8 cellular contexts compared by ENCODE assay signal in the genomic region with DNA sequence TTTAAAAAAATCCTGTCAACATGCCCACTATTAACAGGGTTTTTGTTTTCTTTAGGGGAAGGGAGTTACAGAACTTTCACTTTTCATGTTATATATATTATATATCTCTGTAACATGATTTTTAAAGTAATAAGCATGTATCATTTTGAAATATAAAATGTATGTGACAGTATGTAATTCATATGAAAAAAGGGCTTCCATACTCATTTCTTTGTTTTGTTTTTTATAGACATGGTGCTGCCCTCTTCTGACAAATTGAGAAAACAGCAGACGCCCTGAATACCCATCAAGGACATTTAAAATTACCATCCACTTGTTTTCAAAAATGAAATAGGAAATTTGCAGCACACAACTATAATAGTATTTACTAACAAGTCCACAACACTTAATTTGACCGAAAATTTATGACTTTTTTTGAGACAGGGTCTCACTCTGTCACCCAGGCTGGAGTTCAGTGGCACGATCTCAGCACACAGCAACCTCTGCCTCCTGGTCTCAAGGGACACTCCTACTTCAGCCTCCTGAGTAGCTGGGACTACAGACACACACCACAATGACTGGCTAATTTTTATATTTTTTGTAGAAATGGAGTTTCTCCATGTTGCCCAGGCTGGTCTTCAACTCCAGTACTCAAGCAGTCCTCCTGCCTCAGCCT. TPM values are rescaled to one million over a fixed set of nuclear protein-coding genes. Genes with fewer than 3 reads are reported as not detected.
DNase-seq lines count a peak whose midpoint lies in the region; ATAC-seq, FAIRE-seq and TF ChIP-seq lines count a peak whose summit lies in the region.

No MANE protein-coding gene starts in this region.

- RAD21 ChIA-PET in GM12878 (lab: Charles Lee; ENCODE audit: unreplicated experiment), result interaction anchor here (0.9 to 5.2 kb wide), 5 partner anchors 16 to 203 kb away, joined by 3 to 44 read pairs (median 5); no protein-coding TSS in a partner anchor

- FAIRE-seq in GM12878 (lab: Jason Lieb, UNC) (no peak), urothelium cell line (lab: Jason Lieb, UNC) (no peak)

- no peaks in the 10 kb centered on the region for H3K79me2 ChIP-seq in GM12878 (ENCODE audit: control insufficient read depth, insufficient read depth, low read length)

- CTCF ChIA-PET in activated CD4-positive, alpha-beta T cell treated with anti-CD3 and anti-CD28 coated beads for 36 hours (lab: Charles Lee), result interaction anchor here (0.6 to 4.1 kb wide), 22 partner anchors 9 to 643 kb away, joined by 3 to 28 read pairs (median 4); no protein-coding TSS in a partner anchor
- CTCF ChIA-PET in GM12878 (lab: Yijun Ruan, JAX), result interaction anchor here (0.7 to 5.4 kb wide), 23 partner anchors 9 to 226 kb away, joined by 3 to 85 read pairs (median 4); a partner anchor contains a TSS

- no peaks in the 10 kb centered on the region for H3K9me3 Mint-ChIP-seq in activated CD4-positive, alpha-beta T cell treated with anti-CD3 and anti-CD28 coated beads for 36 hours (ENCODE audit: low read depth)

- no peak for DNase-seq in activated CD4-positive, alpha-beta T cell treated with anti-CD3 and anti-CD28 coated beads for 36 hours
- no peak for DNase-seq in activated CD4-positive, alpha-beta T cell treated with anti-CD3 and anti-CD28 coated beads, Interleukin-2, amount 50 U/mL, for 48 hours
- no peak for DNase-seq in GM12878 (ENCODE audit: low read depth, low spot score)
- peak; percentile 44 for DNase-seq in kidney glomerular epithelial cell (lab: John Stamatoyannopoulos, UW)
- peak; percentile 11 for DNase-seq in urothelium cell line (ENCODE audit: low spot score)
- no peak for DNase-seq in lower leg skin (ENCODE audit: low spot score in 2 of 2)
- no peak for DNase-seq in mesenteric fat pad (ENCODE audit: low spot score)

- peaks cover 17% of the 10 kb centered on the region for H3K4me1 Mint-ChIP-seq in activated CD4-positive, alpha-beta T cell treated with anti-CD3 and anti-CD28 coated beads for 36 hours

- H3K9me3 ChIP-seq in GM12878 (replicated peaks; ENCODE audit: control insufficient read depth, insufficient read depth, low read length), result no peaks in the 10 kb centered on the region

- peak; percentile 76 for ATAC-seq in activated CD4-positive, alpha-beta T cell treated with anti-CD3 and anti-CD28 coated beads for 36 hours
- peak; percentile 59; the same call in 2 of the 3 replicates for ATAC-seq in GM12878

- peak overlapping the region; percentile 19 for H3K27ac Mint-ChIP-seq in activated CD4-positive, alpha-beta T cell treated with anti-CD3 and anti-CD28 coated beads for 36 hours

- H4K20me1 ChIP-seq in GM12878 (ENCODE audit: control insufficient read depth, insufficient read depth), result no peaks in the 10 kb centered on the region

- H3K9ac ChIP-seq in GM12878 (ENCODE audit: control insufficient read depth, insufficient read depth, low read length), result no peak overlapping the region

- intact Hi-C loops in activated CD4-positive, alpha-beta T cell treated with anti-CD3 and anti-CD28 coated beads for 36 hours (cut with DNase I, micrococcal nuclease), result loop anchor here (1.0 to 5.0 kb wide), 6 partner anchors 24 to 204 kb away; no protein-coding TSS in a partner anchor
- intact Hi-C loops in GM12878 (cut with micrococcal nuclease; ENCODE audit: unreplicated experiment), result loop anchor here (1.0 to 5.0 kb wide), 3 partner anchors 171 to 362 kb away; no protein-coding TSS in a partner anchor
- intact Hi-C loops in lower leg skin (cut with DNase I; ENCODE audit: low total_unique reads), result loop anchor here (5.0 kb wide), 1 partner anchor 166 kb away; no protein-coding TSS in a partner anchor

- no peaks in the 10 kb centered on the region for H3K27me3 ChIP-seq in GM12878 (replicated peaks in 1 of 2; ENCODE audit: control insufficient read depth in 2 of 2, insufficient read depth in 2 of 2, low read length in 1 of 2)

- TF ChIP-seq RAD21 in GM12878 (IDR thresholded peaks at IDR 0.05; ENCODE audit: insufficient read depth, low read depth, low read length), result peak; percentile 59

- in situ Hi-C loops in GM12878 (cut with MboI), result no loop called here

- TF ChIP-seq POLR2A in GM12878 (IDR thresholded peaks at IDR 0.05; ENCODE audit: low read depth, low read length) (no peak), lower leg skin (IDR thresholded peaks at IDR 0.05) (no peak)

- H2AFZ ChIP-seq in GM12878 (ENCODE audit: control insufficient read depth, low read depth, low read length), result no peak overlapping the region

- WGBS in GM12878 (ENCODE audit: insufficient coverage, insufficient replicate concordance, low lambda C conversion rate, missing lambda C conversion rate), result 33% methylated on average over 3 of the region's 3 CpGs
- 33 to 39% methylated on average over 3 of the region's 3 CpGs for WGBS in lower leg skin, 2 donors

- H3K36me3 Mint-ChIP-seq in activated CD4-positive, alpha-beta T cell treated with anti-CD3 and anti-CD28 coated beads for 36 hours (ENCODE audit: low read depth), result peaks cover 10% of the 10 kb centered on the region

- no peak for TF ChIP-seq EP300 in GM12878 (IDR thresholded peaks at IDR 0.05; ENCODE audit: borderline replicate concordance in 1 of 2, control insufficient read depth in 1 of 2, low read depth in 2 of 2, low read length in 2 of 2)

- H3K36me3 ChIP-seq in GM12878 (ENCODE audit: control insufficient read depth in 2 of 2, insufficient read depth in 2 of 2, low read length in 1 of 2), result no peaks in the 10 kb centered on the region; a peak in 1 of 4 replicates

- H3K4me1 ChIP-seq in GM12878 (ENCODE audit: control insufficient read depth, insufficient read depth, low read length), result no peaks in the 10 kb centered on the region

- H3K4me3 ChIP-seq in GM12878, result no peak overlapping the region
- no peak overlapping the region for H3K4me3 ChIP-seq in lower leg skin (ENCODE audit: low read depth, poor library complexity, severe bottlenecking)

- peak; percentile 76 for TF ChIP-seq CTCF in LNCAP (IDR thresholded peaks at IDR 0.05)
- peak; percentile 45 to 60 (median 55); a peak in 5 of 6 replicates for TF ChIP-seq CTCF in GM12878 (IDR thresholded peaks at IDR 0.05 in 2 of 3, conservative IDR thresholded peaks at IDR 0.05 in 1 of 3; ENCODE audit: control insufficient read depth in 2 of 3, extremely low read depth in 1 of 3, insufficient read depth in 1 of 3, low read depth in 3 of 3, low read length in 3 of 3)
- TF ChIP-seq CTCF in lower leg skin (IDR thresholded peaks at IDR 0.05), result no peak

- no peaks in the 10 kb centered on the region for H3K27me3 Mint-ChIP-seq in activated CD4-positive, alpha-beta T cell treated with anti-CD3 and anti-CD28 coated beads for 36 hours

- no peak overlapping the region for H3K4me3 Mint-ChIP-seq in activated CD4-positive, alpha-beta T cell treated with anti-CD3 and anti-CD28 coated beads for 36 hours

- SMC1A ChIA-PET in GM12878 (lab: Charles Lee; ENCODE audit: uncharacterized antibody, unreplicated experiment), result interaction anchor here (0.6 to 3.8 kb wide), 9 partner anchors 10 to 204 kb away, joined by 3 to 28 read pairs (median 4); no protein-coding TSS in a partner anchor

- POLR2A ChIA-PET in activated CD4-positive, alpha-beta T cell treated with anti-CD3 and anti-CD28 coated beads for 36 hours (lab: Charles Lee), result no interaction called here
- POLR2A ChIA-PET in GM12878 (lab: Charles Lee), result no interaction called here

- no peak overlapping the region for H3K27ac ChIP-seq in GM12878 (ENCODE audit: control insufficient read depth, insufficient read depth)

- no peak overlapping the region for H3K4me2 ChIP-seq in GM12878 (ENCODE audit: control insufficient read depth, insufficient read depth)

- no TSS peak for BruUV-seq in GM12878 (replicated peaks; lab: Mats Ljungman, UMichigan)

TF ChIP-seq in GM12878, 131 proteins besides CTCF, POLR2A, EP300 and RAD21:
- TF ChIP-seq POLR2AphosphoS2 (IDR thresholded peaks at IDR 0.05; ENCODE audit: low read depth, low read length) (no peak), SMC3 (IDR thresholded peaks at IDR 0.05; ENCODE audit: borderline replicate concordance, low read length) (peak; percentile 62; the same call in 1 of the 2 replicates)

RNA-seq across cellular contexts. Expression of a gene that starts 30.4 kb away (rescaled TPM):
- total RNA-seq in activated CD4-positive, alpha-beta T cell treated with anti-CD3 and anti-CD28 coated beads for 36 hours, result 10 to 100 TPM; 44.0 to 48.2 TPM
- 113 and 119 TPM in 2 replicates for total RNA-seq in GM12878 (2013; cell fraction: nucleolus; rRNA removed)
- total RNA-seq in GM12878 (2014; rRNA removed) (22.3 TPM in 2 replicates), GM12878 (2014; rRNA removed; fragmentation: Illumina TruSeq; extraction: Trizol) (58.3 and 61.4 TPM in 2 replicates), GM12878 (2021) (25.5 and 29.4 TPM in 2 replicates), lower leg skin (10 to 100 TPM; 43.1 to 52.3 (median 49.5) TPM), mesenteric fat pad (43.1 TPM)
- 48.3 TPM for polyA plus RNA-seq in GM12878 (2011; ENCODE audit: low read depth)
- polyA plus RNA-seq in GM12878 (2011; rRNA removed) (34.6 and 58.3 TPM in 2 replicates), GM12878 (2014; fragmentation: Illumina TruSeq; extraction: Trizol) (64.8 and 82.1 TPM in 2 replicates), GM12878 (2014; fragmentation: Nextera tagmentation; extraction: Ambion mirVana) (10 to 100 TPM; 36.6 to 60.8 TPM), GM12878 (2014; rRNA removed) (25.6 and 34.5 TPM in 2 replicates), GM12878 (2016; fragmentation: Nextera tagmentation; extraction: Ambion mirVana) (10 to 100 TPM; 36.7 to 39.0 TPM)
- 14.3 and 15.0 TPM in 2 replicates for polyA plus RNA-seq in GM12878 (2011; cell fraction: cytosol; rRNA removed)
- polyA plus RNA-seq in GM12878 (2011; cell fraction: nucleus; rRNA removed), result 11.2 and 13.5 TPM in 2 replicates
- 44.4 and 47.5 TPM in 2 replicates for polyA plus RNA-seq in GM12878 (2012)
- polyA minus RNA-seq in GM12878 (2011; rRNA and poly(A)+ RNA removed), result 11.7 and 15.1 TPM in 2 replicates
- polyA minus RNA-seq in GM12878 (2011; cell fraction: cytosol; rRNA and poly(A)+ RNA removed), result 6.1 and 8.6 TPM in 2 replicates
- 8.9 and 19.1 TPM in 2 replicates for polyA minus RNA-seq in GM12878 (2011; cell fraction: nucleus; rRNA and poly(A)+ RNA removed)

Comparison
In these comparisons a context has a peak if more than half of its experiments do, and no peak if none do; other contexts are left out.
1. DNase-seq: peak in kidney glomerular epithelial cell (single experiment) and urothelium cell line (single experiment); none in activated CD4-positive, alpha-beta T cell treated with anti-CD3 and anti-CD28 coated beads for 36 hours (single experiment), activated CD4-positive, alpha-beta T cell treated with anti-CD3 and anti-CD28 coated beads, Interleukin-2, amount 50 U/mL, for 48 hours (0 of 2), GM12878 (single experiment), lower leg skin (0 of 2) and mesenteric fat pad (single experiment).
2. CTCF ChIP-seq: peak in LNCAP (single experiment) and GM12878 (3 of 3); none in lower leg skin (0 of 3).